In the genomic region with DNA sequence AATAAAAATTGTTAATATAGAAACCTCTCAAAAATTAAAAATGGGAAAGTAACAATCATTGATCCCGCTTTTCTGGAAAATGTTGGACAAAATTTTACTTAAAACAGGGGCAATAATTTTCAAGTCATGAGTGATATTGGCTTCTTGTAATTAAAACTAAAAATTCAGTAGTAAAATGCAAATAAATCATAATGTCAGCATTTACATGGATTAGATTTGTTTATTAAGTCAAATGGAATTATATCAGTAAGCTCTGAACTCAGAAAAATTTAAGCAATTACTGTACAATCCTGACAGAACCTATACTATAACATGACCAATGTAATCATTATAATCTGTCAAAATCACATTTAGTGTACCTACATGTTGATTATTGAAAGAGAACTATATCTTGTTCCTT, we compare ENCODE assay signal across 14 cellular contexts. TPM values are rescaled to one million over a fixed set of nuclear protein-coding genes. Genes with fewer than 3 reads are reported as not detected.
A peak's percentile ranks its signal among the peaks of the same experiment; 100 is the strongest.
DNase-seq lines count a peak whose midpoint lies in the region; ATAC-seq lines count a peak whose summit lies in the region.
"Had no signal": no experiment of that assay in that cellular context is flagged by ENCODE, and none has a peak within 500 bp of the region (broad histone marks: within the 10 kb centered on the region; RNA-seq: fewer than 3 reads in every experiment).

No MANE protein-coding gene starts in this region.

- H3K9me2 ChIP-seq in GM23248 (ENCODE audit: insufficient read depth), result no peaks in the 10 kb centered on the region

- 69 to 75% methylated on average over 1 of the region's 1 CpG for whole genome bisulfite sequencing in GM23248 (ENCODE audit: low coverage in 1 of 2, low lambda C conversion rate in 2 of 2, missing lambda C conversion rate in 2 of 2), 2 experiments
- no CpG with 5 or more reads among the region's 1 CpG for WGBS in mesenchymal stem cell

- no peaks in the 10 kb centered on the region for H3K79me1 ChIP-seq in mesenchymal stem cell (replicated peaks; ENCODE audit: low read length, poor library complexity, severe bottlenecking)

- no peak overlapping the region for H3K18ac ChIP-seq in mesenchymal stem cell (ENCODE audit: low read depth in 1 of 2, low read length in 2 of 2)

- no peak overlapping the region for H4K91ac ChIP-seq in mesenchymal stem cell (ENCODE audit: low read length)

- H3K27ac ChIP-seq in GM23248 (peak overlapping the region; percentile 41; the same call in 1 of the 2 replicates), SJSA1 (peak overlapping the region; percentile 83), mesenchymal stem cell (ENCODE audit: low read length, poor library complexity, severe bottlenecking) (peak overlapping the region; percentile 16)
- H3K27ac ChIP-seq: BLaER1 had no signal

- peak overlapping the region; percentile 60 for H3K4me2 ChIP-seq in GM23248 (ENCODE audit: unreplicated experiment)
- no peak overlapping the region for H3K4me2 ChIP-seq in mesenchymal stem cell (ENCODE audit: low read length, poor library complexity, severe bottlenecking)
- no peak overlapping the region for H3K4me2 ChIP-seq in skeletal muscle satellite cell (ENCODE audit: low read length)
- H3K4me2 ChIP-seq: BLaER1 had no signal

- H3K4me1 ChIP-seq in GM23248 (ENCODE audit: insufficient read depth), result peaks cover 33% of the 10 kb centered on the region
- peaks cover 43% of the 10 kb centered on the region for H3K4me1 ChIP-seq in SJSA1 (replicated peaks)
- peaks cover 2% of the 10 kb centered on the region for H3K4me1 ChIP-seq in mesenchymal stem cell (ENCODE audit: control insufficient read depth, insufficient read depth, low read depth, low read length)
- H3K4me1 ChIP-seq in skeletal muscle satellite cell (ENCODE audit: control insufficient read depth, insufficient read depth, low read length), result peaks cover 33% of the 10 kb centered on the region
- H3K4me1 ChIP-seq: BLaER1, Caco-2 had no signal

- peak overlapping the region; percentile 24; the same call in 1 of the 2 replicates for H3K4me3 ChIP-seq in GM23248
- H3K4me3 ChIP-seq in SJSA1, result no peak overlapping the region
- H3K4me3 ChIP-seq in mesenchymal stem cell (ENCODE audit: insufficient read depth in 1 of 2, low read depth in 1 of 2, low read length in 2 of 2), result no peak overlapping the region
- no peak overlapping the region for H3K4me3 ChIP-seq in skeletal muscle satellite cell (ENCODE audit: low read length)
- H3K4me3 ChIP-seq: BLaER1 had no signal

- peaks cover 16% of the 10 kb centered on the region for H3F3A ChIP-seq in GM23248 (ENCODE audit: insufficient read depth)

- no peak for DNase-seq in GM23248
- no peak for DNase-seq in SJSA1 (ENCODE audit: low read depth in 1 of 2, low spot score in 2 of 2)
- DNase-seq in mesenchymal stem cell, result no peak
- DNase-seq in A172 (ENCODE audit: low spot score), result no peak
- DNase-seq: AML-193; Caco-2; CD8-positive, alpha-beta memory T cell; DND-41; GDM1; IMR-90 had no signal

- ATAC-seq in GM19397 (IDR thresholded peaks at IDR 0.05; ENCODE audit: unreplicated experiment), result no peak
- no peak for ATAC-seq in HG03025 (IDR thresholded peaks at IDR 0.05; ENCODE audit: low FRiP score, unreplicated experiment)

- in situ Hi-C loops in GM23248 (cut with MboI), result no loop called here

- H4K20me1 ChIP-seq in GM23248 (ENCODE audit: insufficient read depth), result no peaks in the 10 kb centered on the region
- H4K20me1 ChIP-seq: BLaER1 had no signal

- H3K79me2 ChIP-seq in GM23248 (ENCODE audit: insufficient read depth), result no peaks in the 10 kb centered on the region

- no peak overlapping the region for H3K23ac ChIP-seq in mesenchymal stem cell (ENCODE audit: low read length in 2 of 2)

- H3K9me3 ChIP-seq in GM23248 (ENCODE audit: low read depth), result no peaks in the 10 kb centered on the region
- no peaks in the 10 kb centered on the region for H3K9me3 ChIP-seq in SJSA1 (replicated peaks)
- H3K9me3 ChIP-seq in mesenchymal stem cell (ENCODE audit: control insufficient read depth, low read length), result no peaks in the 10 kb centered on the region
- no peaks in the 10 kb centered on the region for H3K9me3 ChIP-seq in skeletal muscle satellite cell (replicated peaks; ENCODE audit: low read length)
- H3K9me3 ChIP-seq: BLaER1, Caco-2 had no signal

- no peak overlapping the region for H2BK15ac ChIP-seq in mesenchymal stem cell (ENCODE audit: low read depth, poor library complexity, severe bottlenecking)

- H2BK120ac ChIP-seq in mesenchymal stem cell (ENCODE audit: low read depth, low read length), result no peak overlapping the region

- H2AFZ ChIP-seq in GM23248, result no peak overlapping the region
- no peak overlapping the region for H2AFZ ChIP-seq in mesenchymal stem cell (ENCODE audit: low read depth, low read length)

- H2BK12ac ChIP-seq in mesenchymal stem cell (ENCODE audit: low read length in 2 of 2), result no peak overlapping the region

- H3K27me3 ChIP-seq in GM23248 (replicated peaks; ENCODE audit: insufficient read depth) (0 out of 2 replicates have a peak, but pooled peaks cover 9% of the 10 kb centered on the region), SJSA1 (replicated peaks) (no peaks in the 10 kb centered on the region), mesenchymal stem cell (ENCODE audit: control insufficient read depth in 1 of 2, insufficient read depth in 1 of 2, low read length in 2 of 2) (peaks cover 0 to 2% of the 10 kb centered on the region in 2 experiments), skeletal muscle satellite cell (ENCODE audit: control insufficient read depth, insufficient read depth, low read length) (no peaks in the 10 kb centered on the region)
- H3K27me3 ChIP-seq: BLaER1 had no signal

- H3K9ac ChIP-seq in GM23248, result no peak overlapping the region
- no peak overlapping the region for H3K9ac ChIP-seq in mesenchymal stem cell (ENCODE audit: low read length)
- H3K9ac ChIP-seq in skeletal muscle satellite cell (ENCODE audit: low read depth, low read length), result peak overlapping the region; percentile 57
- H3K9ac ChIP-seq: BLaER1 had no signal

- no peak overlapping the region for H3K14ac ChIP-seq in mesenchymal stem cell (ENCODE audit: low read length in 2 of 2)

- no peak overlapping the region for H4K8ac ChIP-seq in mesenchymal stem cell (ENCODE audit: low read length)

- H3K36me3 ChIP-seq in GM23248 (ENCODE audit: low read depth) (no peaks in the 10 kb centered on the region), SJSA1 (no peaks in the 10 kb centered on the region), mesenchymal stem cell (ENCODE audit: control insufficient read depth in 1 of 2, insufficient read depth in 2 of 2, low read depth in 1 of 2, low read length in 2 of 2) (no peaks in the 10 kb centered on the region), skeletal muscle satellite cell (ENCODE audit: insufficient read depth, low read length) (no peaks in the 10 kb centered on the region)
- H3K36me3 ChIP-seq: BLaER1 had no signal

- H2AK5ac ChIP-seq in mesenchymal stem cell (ENCODE audit: low read length, severe bottlenecking), result no peak overlapping the region

- no peak overlapping the region for H2BK5ac ChIP-seq in mesenchymal stem cell (ENCODE audit: low read depth, low read length, poor library complexity, severe bottlenecking)

- no peak overlapping the region for H3K4ac ChIP-seq in mesenchymal stem cell (ENCODE audit: low read depth in 1 of 2, low read length in 2 of 2)

RNA-seq across cellular contexts. Expression of a gene that starts 39.9 kb away (rescaled TPM):
- total RNA-seq in GM23248 (2014; rRNA removed; shearing (Covaris generic)), result not detected in 2 replicates
- not detected in 2 replicates for polyA plus RNA-seq in GM23248 (2016; fragmentation: Nextera tagmentation; extraction: Ambion mirVana)
- 21.4 and 23.9 TPM in 2 replicates for total RNA-seq in SJSA1 (2014; rRNA removed; shearing (Covaris generic))
- polyA plus RNA-seq in mesenchymal stem cell (2013, experiment 1 of 2), result not detected
- polyA plus RNA-seq in mesenchymal stem cell (2013, experiment 2 of 2), result not detected
- total RNA-seq in skeletal muscle satellite cell (2012; rRNA removed), result not detected in 2 replicates
- total RNA-seq in A172 (2014; rRNA removed; shearing (Covaris generic)), result not detected in 2 replicates
- total RNA-seq: Caco-2; CD8-positive, alpha-beta memory T cell; IMR-90 had no signal
- polyA plus RNA-seq: CD8-positive, alpha-beta memory T cell; IMR-90 had no signal

Comparison
In these comparisons a context has a peak if more than half of its experiments do, and no peak if none do; other contexts are left out.
1. H3K27ac ChIP-seq: peak in every context shown above with its lines; median percentile 83 in SJSA1; 41 in GM23248; 16 in mesenchymal stem cell.
2. RNA of a gene that starts 39.9 kb away (total RNA-seq): 21.4 to 23.9 TPM in SJSA1; not detected in GM23248 and not detected in A172; every median in the first group is over 10 times any median in the second.